8 cellular contexts compared by ENCODE assay signal in the genomic region with DNA sequence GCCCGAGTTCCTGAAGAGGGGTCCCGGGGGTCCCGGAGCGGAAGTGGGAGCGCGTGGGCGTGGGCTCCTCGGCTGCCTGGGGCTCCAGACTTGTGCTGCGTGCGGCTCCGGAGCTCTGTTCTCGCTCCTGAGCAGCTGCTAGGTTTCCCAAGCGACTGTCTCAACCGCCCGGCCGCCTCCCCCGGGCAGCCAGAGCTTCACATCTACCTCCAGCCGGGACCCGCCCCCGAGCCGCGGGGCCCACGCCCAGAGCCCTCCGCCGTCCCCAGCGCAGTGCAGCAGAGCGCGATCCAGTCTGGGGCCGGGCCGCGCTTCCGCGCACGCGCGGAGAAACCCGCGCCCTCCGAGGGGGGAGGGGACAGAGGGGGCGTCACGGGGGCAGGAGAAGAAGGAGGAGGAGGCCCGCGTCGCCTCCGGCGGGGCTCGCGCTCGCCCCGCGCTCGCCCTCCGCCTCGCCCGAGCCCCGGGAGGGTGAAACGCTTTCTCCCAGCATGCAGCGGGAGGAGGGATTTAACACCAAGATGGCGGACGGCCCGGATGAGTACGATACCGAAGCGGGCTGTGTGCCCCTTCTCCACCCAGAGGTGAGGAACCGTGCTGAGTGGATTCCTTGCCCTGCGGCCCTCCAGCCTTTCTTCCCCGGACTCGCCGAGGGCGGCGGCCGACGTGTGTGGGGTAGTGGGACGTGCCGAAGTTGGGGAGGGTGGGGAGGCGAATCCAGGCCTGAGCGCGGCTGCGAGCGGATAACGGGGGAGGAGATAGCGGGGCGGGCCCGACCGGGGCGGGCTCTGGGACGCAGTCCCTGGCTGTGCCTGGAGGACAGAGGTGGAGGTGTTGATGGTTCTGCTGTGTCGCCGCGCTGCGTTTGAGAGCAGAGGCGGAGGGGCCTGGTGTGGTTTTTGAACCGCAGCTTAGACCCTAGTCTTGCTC.
DNase-seq lines count a peak whose midpoint lies in the region; ATAC-seq and TF ChIP-seq lines count a peak whose summit lies in the region.

Gene ZDHHC17, plus strand, starts transcription at position 370 of the 930 bp plus-strand sequence. Its CDS starts 122 bp downstream, at position 492.

- DNase-seq in AG09319 (ENCODE audit: extremely low read depth, low read depth): peak; percentile 89
- peak; percentile 85 to 95 for DNase-seq in NCI-H446 (lab: John Stamatoyannopoulos, UW)
- DNase-seq in activated CD4-positive, CD25-positive, alpha-beta regulatory T cell treated with anti-CD3 and anti-CD28 coated beads, Interleukin-2, amount 50 U/mL, for 16 hours (ENCODE audit: low read depth, low spot score): peak; percentile 82
- peak; percentile 92 for DNase-seq in central memory CD4-positive, alpha-beta T cell
- peak; percentile 92 for DNase-seq in iris pigment epithelial cell (ENCODE audit: low read depth)
- DNase-seq in stimulated activated CD4-positive, alpha-beta T cell treated with anti-CD3 and anti-CD28 coated beads, Interleukin-12 subunit alpha, Interleukin-12 subunit beta, amount 100 ng/mL, for 24 hours (ENCODE audit: low read depth in 2 of 2): peak; percentile 79

- peak; percentile 94 for ATAC-seq in GM19035 (IDR thresholded peaks at IDR 0.05; ENCODE audit: unreplicated experiment)
- ATAC-seq in HG03354 (IDR thresholded peaks at IDR 0.05; ENCODE audit: poor library complexity, severe bottlenecking, unreplicated experiment): peak; percentile 92

- no peak for TF ChIP-seq CTCF in AG09319 (IDR thresholded peaks at IDR 0.05; ENCODE audit: low read depth, low read length)

Comparison
In these comparisons a context has a peak if more than half of its experiments do, and no peak if none do; other contexts are left out.
1. Peak in every context shown above with its lines: DNase-seq and ATAC-seq.